ENCODE assay signal across 23 cellular contexts in the genomic region with DNA sequence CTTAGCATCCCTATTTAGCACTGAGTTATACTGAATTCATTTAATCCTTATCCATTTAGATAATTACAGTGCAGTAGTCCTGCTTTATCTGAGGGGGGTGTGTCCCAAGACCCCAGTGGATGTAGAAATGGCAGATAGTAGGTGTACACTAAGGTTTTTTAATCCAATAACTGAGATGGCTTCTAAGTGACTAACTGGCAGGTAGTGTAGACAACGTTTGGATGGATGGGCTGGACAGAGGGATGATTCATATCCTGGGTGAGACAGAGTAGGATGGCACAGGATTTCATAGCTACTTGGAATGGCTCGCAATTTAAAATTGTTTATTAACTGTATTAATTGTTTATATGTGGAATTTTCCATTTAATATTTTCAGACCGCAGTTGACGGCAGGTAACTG.
DNase-seq lines count a peak whose midpoint lies in the region; ATAC-seq, FAIRE-seq and TF ChIP-seq lines count a peak whose summit lies in the region.
"Had no signal": no experiment of that assay in that cellular context is flagged by ENCODE, and none has a peak within 500 bp of the region (broad histone marks: within the 10 kb centered on the region; RNA-seq: fewer than 3 reads in every experiment).

No MANE protein-coding gene starts in this region.

- H3K79me2 ChIP-seq in keratinocyte (ENCODE audit: control insufficient read depth, insufficient read depth, low read length): no peaks in the 10 kb centered on the region

- peak overlapping the region; percentile 66 for H3K27ac ChIP-seq in keratinocyte (ENCODE audit: control insufficient read depth, insufficient read depth, low read length)
- H3K27ac ChIP-seq: neural progenitor cell had no signal

- H3K4me1 Mint-ChIP-seq in activated T-cell treated with anti-CD3 and anti-CD28 coated beads, Interleukin-2, amount 50 U/mL, for 72 hours (ENCODE audit: low read depth): peaks cover 75% of the 10 kb centered on the region
- H3K4me1 Mint-ChIP-seq in activated CD4-positive, alpha-beta memory T cell treated with anti-CD3 and anti-CD28 coated beads, Interleukin-2, amount 10 ng/mL, durations not matched to agents 7 days and 5 days: peaks cover 81% of the 10 kb centered on the region

- TF ChIP-seq CTCF in keratinocyte (optimal IDR thresholded peaks at IDR 0.05 in 1 of 3, IDR thresholded peaks at IDR 0.05 in 1 of 3, conservative IDR thresholded peaks at IDR 0.05 in 1 of 3; ENCODE audit: extremely low read depth in 1 of 3, insufficient read depth in 2 of 3, low read length in 3 of 3) (no peak), D721Med (IDR thresholded peaks at IDR 0.05; ENCODE audit: insufficient read depth, missing control alignments) (no peak)

- H3K4me3 ChIP-seq in keratinocyte (ENCODE audit: control insufficient read depth in 2 of 3, extremely low read depth in 1 of 3, insufficient read depth in 2 of 3, low read depth in 1 of 3, low read length in 3 of 3): no peak overlapping the region
- H3K4me3 ChIP-seq: neural progenitor cell, upper lobe of left lung had no signal

- dilution Hi-C loops in keratinocyte (cut with MboI; ENCODE audit: extremely low pct_ligation_motif_present, low sequenced_read_pairs): no loop called here

- FAIRE-seq in keratinocyte (lab: Jason Lieb, UNC) (peak; percentile 85), D721Med (lab: Jason Lieb, UNC) (no peak)
- FAIRE-seq: A204.1, GM18507, GM19239, kidney had no signal

- peaks cover 0 to 3% of the 10 kb centered on the region in 2 donors for H3K36me3 Mint-ChIP-seq in activated T-cell treated with anti-CD3 and anti-CD28 coated beads, Interleukin-2, amount 50 U/mL, for 72 hours (ENCODE audit: insufficient read depth in 2 of 2)
- peaks cover 22% of the 10 kb centered on the region for H3K36me3 Mint-ChIP-seq in activated CD4-positive, alpha-beta memory T cell treated with anti-CD3 and anti-CD28 coated beads, Interleukin-2, amount 10 ng/mL, durations not matched to agents 7 days and 5 days (ENCODE audit: low read depth)
- H3K36me3 Mint-ChIP-seq: brain had no signal

- no peak overlapping the region for H3K9ac ChIP-seq in keratinocyte (ENCODE audit: control insufficient read depth, extremely low read depth, insufficient read depth, low read length)
- H3K9ac ChIP-seq: neural progenitor cell had no signal

- H3K27me3 Mint-ChIP-seq in activated T-cell treated with anti-CD3 and anti-CD28 coated beads, Interleukin-2, amount 50 U/mL, for 72 hours (ENCODE audit: low read depth): no peaks in the 10 kb centered on the region
- H3K27me3 Mint-ChIP-seq in activated CD4-positive, alpha-beta memory T cell treated with anti-CD3 and anti-CD28 coated beads, Interleukin-2, amount 10 ng/mL, durations not matched to agents 7 days and 5 days: no peaks in the 10 kb centered on the region
- H3K27me3 Mint-ChIP-seq: activated CD4-positive, alpha-beta T cell treated with anti-CD3 and anti-CD28 coated beads, Interleukin-2, amount 10 ng/mL, durations not matched to agents 7 days and 5 days; brain; dendritic cell treated with granulocyte-macrophage colony-stimulating factor and Interleukin-4, amounts not matched to agents 40 ng/mL and 50 ng/mL, for 4 days had no signal

- H3K9me3 ChIP-seq in keratinocyte (ENCODE audit: control insufficient read depth, low read depth, low read length): no peaks in the 10 kb centered on the region
- H3K9me3 ChIP-seq: upper lobe of left lung had no signal

- no peaks in the 10 kb centered on the region for H3K9me3 Mint-ChIP-seq in activated T-cell treated with anti-CD3 and anti-CD28 coated beads, Interleukin-2, amount 50 U/mL, for 72 hours
- H3K9me3 Mint-ChIP-seq in activated CD4-positive, alpha-beta memory T cell treated with anti-CD3 and anti-CD28 coated beads, Interleukin-2, amount 10 ng/mL, durations not matched to agents 7 days and 5 days: peaks cover 7% of the 10 kb centered on the region
- H3K9me3 Mint-ChIP-seq: activated CD4-positive, alpha-beta T cell treated with anti-CD3 and anti-CD28 coated beads, Interleukin-2, amount 10 ng/mL, durations not matched to agents 7 days and 5 days; activated naive CD4-positive, alpha-beta T cell treated with anti-CD3 and anti-CD28 coated beads, Interleukin-2, amount 50 U/mL, for 72 hours; brain; neural progenitor cell had no signal

- no peak overlapping the region for H2AFZ ChIP-seq in keratinocyte (ENCODE audit: control insufficient read depth, low read length)
- H2AFZ ChIP-seq: neural progenitor cell had no signal

- TF ChIP-seq POLR2A in erythroblast (IDR thresholded peaks at IDR 0.05; ENCODE audit: low read length): no peak

- no peak for DNase-seq in activated T-cell treated with anti-CD3 and anti-CD28 coated beads, Interleukin-2, amount 50 U/mL, for 72 hours
- no peak for DNase-seq in activated T-cell treated with anti-CD3 and anti-CD28 coated beads, Interleukin-2, amount 50 U/mL, for 48 hours
- no peak for DNase-seq in activated CD4-positive, alpha-beta memory T cell treated with anti-CD3 and anti-CD28 coated beads, Interleukin-2, amount 10 ng/mL, durations not matched to agents 7 days and 5 days
- DNase-seq in keratinocyte (ENCODE audit: low read depth, low spot score): no peak
- no peak for DNase-seq in iPS-NIHi7 (ENCODE audit: extremely low spot score)
- DNase-seq in D721Med (ENCODE audit: insufficient read length, low spot score): no peak
- DNase-seq in NOMO-1 treated with dmso at 0.1 percent for 144 hours (lab: John Stamatoyannopoulos, UW; ENCODE audit: unreplicated experiment): no peak
- no peak for DNase-seq in erythroblast (lab: John Stamatoyannopoulos, UW)
- DNase-seq: activated CD4-positive, alpha-beta T cell treated with anti-CD3 and anti-CD28 coated beads, Interleukin-2, amount 10 ng/mL, durations not matched to agents 7 days and 5 days; kidney; MV-4-11; NCI-H2081 treated with DMSO at 0.1 percent for 48 hours; NCI-H69; OCI-M1; stimulated activated naive CD8-positive, alpha-beta T cell treated with anti-CD3 and anti-CD28 coated beads, Interleukin-15, Interleukin-2, amounts not matched to agents 100 U/mL and 50 U/mL, for 24 hours; upper lobe of left lung had no signal

- H3K9me1 ChIP-seq in keratinocyte (ENCODE audit: control insufficient read depth, extremely low read depth, insufficient read depth, low read length): no peaks in the 10 kb centered on the region

- H4K20me1 ChIP-seq in keratinocyte (ENCODE audit: control insufficient read depth, extremely low read depth, insufficient read depth, low read length): no peaks in the 10 kb centered on the region

- no peak overlapping the region for H3K4me3 Mint-ChIP-seq in activated T-cell treated with anti-CD3 and anti-CD28 coated beads, Interleukin-2, amount 50 U/mL, for 72 hours
- H3K4me3 Mint-ChIP-seq in activated CD4-positive, alpha-beta memory T cell treated with anti-CD3 and anti-CD28 coated beads, Interleukin-2, amount 10 ng/mL, durations not matched to agents 7 days and 5 days: no peak overlapping the region
- H3K4me3 Mint-ChIP-seq: activated CD4-positive, alpha-beta T cell treated with anti-CD3 and anti-CD28 coated beads, Interleukin-2, amount 10 ng/mL, durations not matched to agents 7 days and 5 days; dendritic cell treated with granulocyte-macrophage colony-stimulating factor and Interleukin-4, amounts not matched to agents 40 ng/mL and 50 ng/mL, for 4 days; neural progenitor cell had no signal

- ATAC-seq in activated T-cell treated with anti-CD3 and anti-CD28 coated beads, Interleukin-2, amount 50 U/mL, for 72 hours (replicated peaks in 1 of 2): no peak
- ATAC-seq: activated naive CD4-positive, alpha-beta T cell treated with anti-CD3 and anti-CD28 coated beads, Interleukin-2, amount 50 U/mL, for 72 hours; stimulated activated naive CD8-positive, alpha-beta T cell treated with anti-CD3 and anti-CD28 coated beads, Interleukin-15, Interleukin-2, amounts not matched to agents 100 U/mL and 50 U/mL, for 24 hours had no signal

- CTCF ChIA-PET in activated CD4-positive, alpha-beta memory T cell treated with anti-CD3 and anti-CD28 coated beads, Interleukin-2, amount 10 ng/mL, durations not matched to agents 7 days and 5 days (lab: Charles Lee): interaction anchor here (1.0 to 1.4 kb wide), 2 partner anchors 50 to 441 kb away, joined by 3 to 4 read pairs; no protein-coding TSS in a partner anchor

- POLR2A ChIA-PET in activated CD4-positive, alpha-beta memory T cell treated with anti-CD3 and anti-CD28 coated beads, Interleukin-2, amount 10 ng/mL, durations not matched to agents 7 days and 5 days (lab: Charles Lee): no interaction called here

- H3K4me1 ChIP-seq in keratinocyte (ENCODE audit: control insufficient read depth, extremely low read depth, insufficient read depth, low read length): peaks cover 70% of the 10 kb centered on the region
- H3K4me1 ChIP-seq: neural progenitor cell had no signal

- H3K27me3 ChIP-seq in keratinocyte (ENCODE audit: control insufficient read depth, extremely low read depth, insufficient read depth, low read length): no peaks in the 10 kb centered on the region
- H3K27me3 ChIP-seq: neural progenitor cell, upper lobe of left lung had no signal

- no peaks in the 10 kb centered on the region for H3K36me3 ChIP-seq in keratinocyte (ENCODE audit: control insufficient read depth in 2 of 2, extremely low read depth in 1 of 2, insufficient read depth in 2 of 2, low read length in 2 of 2)
- H3K36me3 ChIP-seq: neural progenitor cell, upper lobe of left lung had no signal

- H3K4me2 ChIP-seq in keratinocyte (ENCODE audit: control insufficient read depth, extremely low read depth, insufficient read depth, low read depth, low read length): peak overlapping the region; percentile 12
- H3K4me2 ChIP-seq: neural progenitor cell had no signal

- H3K27ac Mint-ChIP-seq in activated T-cell treated with anti-CD3 and anti-CD28 coated beads, Interleukin-2, amount 50 U/mL, for 72 hours: peak overlapping the region; percentile 2
- peak overlapping the region; percentile 24 for H3K27ac Mint-ChIP-seq in activated CD4-positive, alpha-beta memory T cell treated with anti-CD3 and anti-CD28 coated beads, Interleukin-2, amount 10 ng/mL, durations not matched to agents 7 days and 5 days
- H3K27ac Mint-ChIP-seq: activated CD4-positive, alpha-beta T cell treated with anti-CD3 and anti-CD28 coated beads, Interleukin-2, amount 10 ng/mL, durations not matched to agents 7 days and 5 days; activated naive CD4-positive, alpha-beta T cell treated with anti-CD3 and anti-CD28 coated beads, Interleukin-2, amount 50 U/mL, for 72 hours; dendritic cell treated with granulocyte-macrophage colony-stimulating factor and Interleukin-4, amounts not matched to agents 40 ng/mL and 50 ng/mL, for 4 days; neural progenitor cell had no signal
